ENCODE assay signal across 11 cellular contexts in the genomic region with DNA sequence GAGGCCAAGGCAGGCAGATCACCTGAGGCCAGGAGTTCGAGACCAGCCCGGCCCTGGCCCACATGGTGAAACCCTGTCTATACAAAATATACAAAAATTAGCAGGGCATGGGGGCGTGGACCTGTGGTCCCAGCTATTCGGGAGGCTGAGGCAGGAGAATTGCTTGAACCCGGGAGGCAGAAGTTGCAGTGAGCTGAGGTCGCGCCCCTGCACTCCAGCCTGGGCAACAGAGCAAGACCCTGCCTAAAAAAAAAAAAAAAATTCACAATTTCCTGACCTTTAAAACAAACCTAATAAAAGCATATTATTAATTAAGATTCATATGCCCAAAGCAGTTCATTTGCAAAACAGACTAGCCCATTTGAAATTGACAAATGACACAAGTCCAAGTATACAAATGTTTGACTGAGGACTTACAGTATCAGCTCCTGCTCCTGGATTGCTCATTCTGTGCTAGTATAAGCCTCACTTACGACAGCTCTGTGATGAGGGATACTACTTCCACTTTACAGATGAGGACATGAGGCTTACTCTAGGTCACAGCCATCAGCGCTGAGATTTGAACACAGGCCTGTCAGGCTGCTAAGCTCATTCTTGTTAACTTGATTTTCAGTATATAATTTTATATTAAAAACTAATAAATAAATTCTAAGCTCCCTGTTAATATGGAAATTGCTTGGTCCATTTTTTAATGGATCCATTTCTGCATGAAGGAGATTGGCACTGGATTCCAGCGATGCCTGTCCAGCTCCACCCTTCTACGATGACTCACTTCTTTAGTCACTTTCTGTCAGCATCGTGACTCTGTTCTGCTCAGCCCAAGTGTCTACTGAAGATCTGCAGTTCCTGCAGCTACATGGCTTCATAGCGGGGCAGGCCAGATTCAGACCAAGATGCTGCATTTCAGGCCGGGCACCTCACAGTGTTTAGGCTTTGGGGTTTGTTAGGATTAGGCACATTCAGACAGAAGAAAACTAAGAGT.
DNase-seq lines count a peak whose midpoint lies in the region; ATAC-seq and TF ChIP-seq lines count a peak whose summit lies in the region.
"Had no signal": no experiment of that assay in that cellular context is flagged by ENCODE, and none has a peak within 500 bp of the region (broad histone marks: within the 10 kb centered on the region; RNA-seq: fewer than 3 reads in every experiment).

No MANE protein-coding gene starts in this region.

- no peak overlapping the region for H3K4me3 Mint-ChIP-seq in activated T-helper 2 cell treated with anti-CD3 and anti-CD28 coated beads, Interferon-gamma antibody, Interleukin-2, Interleukin-4, amounts not matched to agents 10 μg/mL and 5 μg/mL and 100 μg/mL, durations not matched to agents 14 hours and 24 hours and 36 hours (ENCODE audit: low read depth)

- no peak for TF ChIP-seq POLR2A in transverse colon (IDR thresholded peaks at IDR 0.05)

- no peaks in the 10 kb centered on the region for H3K27me3 ChIP-seq in left lung
- no peaks in the 10 kb centered on the region for H3K27me3 ChIP-seq in transverse colon
- H3K27me3 ChIP-seq: vagina had no signal

- H3K4me1 ChIP-seq in left lung (no peaks in the 10 kb centered on the region), transverse colon (no peaks in the 10 kb centered on the region)
- H3K4me1 ChIP-seq: vagina had no signal

- H3K36me3 Mint-ChIP-seq in activated T-helper 2 cell treated with anti-CD3 and anti-CD28 coated beads, Interferon-gamma antibody, Interleukin-2, Interleukin-4, amounts not matched to agents 10 μg/mL and 5 μg/mL and 100 μg/mL, durations not matched to agents 14 hours and 24 hours and 36 hours (ENCODE audit: low read depth) = peaks cover 48% of the 10 kb centered on the region

- WGBS in transverse colon (ENCODE audit: low coverage in 1 of 2), 2 donors = 85 to 90% methylated on average over 5 to 14 of the region's 14 CpGs

- ATAC-seq in left lung = peak; percentile 44

- intact Hi-C loops in left lung (cut with DNase I) = no loop called here
- intact Hi-C loops in activated T-helper 2 cell treated with anti-CD3 and anti-CD28 coated beads, Interferon-gamma antibody, Interleukin-2, Interleukin-4, amounts not matched to agents 10 μg/mL and 5 μg/mL and 100 μg/mL, durations not matched to agents 14 hours and 24 hours and 36 hours (cut with micrococcal nuclease) = no loop called here
- intact Hi-C loops in transverse colon (cut with DNase I; ENCODE audit: low total_unique reads) = no loop called here

- H3K36me3 ChIP-seq in left lung = peaks cover 0 to 55% of the 10 kb centered on the region in 2 donors
- peaks cover 0 to 29% (median 7%) of the 10 kb centered on the region in 4 donors for H3K36me3 ChIP-seq in transverse colon

- H3K27ac ChIP-seq in left lung = no peak overlapping the region
- H3K27ac ChIP-seq in transverse colon = no peak overlapping the region
- H3K27ac ChIP-seq: vagina had no signal

- DNase-seq in Caki2 (ENCODE audit: low read depth) (peak; percentile 54), M059J (ENCODE audit: low read depth) (peak; percentile 77), dedifferentiated amniotic fluid mesenchymal stem cell (ENCODE audit: extremely low spot score) (peak; percentile 59), left lung (no peak), transverse colon (no peak), SKM-1 (lab: John Stamatoyannopoulos, UW; ENCODE audit: unreplicated experiment) (no peak), islet precursor cell (no peak)
- DNase-seq in activated T-helper 2 cell treated with anti-CD3 and anti-CD28 coated beads, Interferon-gamma antibody, Interleukin-2, Interleukin-4, amounts not matched to agents 10 μg/mL and 5 μg/mL and 100 μg/mL, durations not matched to agents 14 hours and 24 hours and 36 hours (ENCODE audit: low spot score) = no peak
- DNase-seq: DMS 273 treated with DMSO at 0.1 percent for 48 hours, NCI-H510A treated with DMSO at 0.1 percent for 48 hours had no signal

- no peak for TF ChIP-seq EP300 in transverse colon (IDR thresholded peaks at IDR 0.05; ENCODE audit: low read depth)

- no peaks in the 10 kb centered on the region for H3K27me3 Mint-ChIP-seq in activated T-helper 2 cell treated with anti-CD3 and anti-CD28 coated beads, Interferon-gamma antibody, Interleukin-2, Interleukin-4, amounts not matched to agents 10 μg/mL and 5 μg/mL and 100 μg/mL, durations not matched to agents 14 hours and 24 hours and 36 hours (ENCODE audit: low read depth)

- H3K9me3 ChIP-seq in left lung = no peaks in the 10 kb centered on the region
- H3K9me3 ChIP-seq in transverse colon = no peaks in the 10 kb centered on the region
- H3K9me3 ChIP-seq: vagina had no signal

- no peaks in the 10 kb centered on the region for H3K9me3 Mint-ChIP-seq in activated T-helper 2 cell treated with anti-CD3 and anti-CD28 coated beads, Interferon-gamma antibody, Interleukin-2, Interleukin-4, amounts not matched to agents 10 μg/mL and 5 μg/mL and 100 μg/mL, durations not matched to agents 14 hours and 24 hours and 36 hours

- in situ Hi-C loops in Caki2 (cut with HindIII; ENCODE audit: low pct_unique_long_range_greater_than_20kb, low sequenced_read_pairs) (no loop called here), transverse colon (cut with MboI; ENCODE audit: low pct_ligation_motif_present in 1 of 4, low pct_unique_long_range_greater_than_20kb in 1 of 4, low sequenced_read_pairs in 3 of 4) (no loop called here)

- H3K4me3 ChIP-seq in left lung (no peak overlapping the region), transverse colon (no peak overlapping the region)
- H3K4me3 ChIP-seq: vagina had no signal

- H3K4me1 Mint-ChIP-seq in activated T-helper 2 cell treated with anti-CD3 and anti-CD28 coated beads, Interferon-gamma antibody, Interleukin-2, Interleukin-4, amounts not matched to agents 10 μg/mL and 5 μg/mL and 100 μg/mL, durations not matched to agents 14 hours and 24 hours and 36 hours (ENCODE audit: low read depth) = no peaks in the 10 kb centered on the region

- no peak for TF ChIP-seq CTCF in left lung (IDR thresholded peaks at IDR 0.05)
- TF ChIP-seq CTCF in transverse colon (IDR thresholded peaks at IDR 0.05) = no peak

- no peak overlapping the region for H3K27ac Mint-ChIP-seq in activated T-helper 2 cell treated with anti-CD3 and anti-CD28 coated beads, Interferon-gamma antibody, Interleukin-2, Interleukin-4, amounts not matched to agents 10 μg/mL and 5 μg/mL and 100 μg/mL, durations not matched to agents 14 hours and 24 hours and 36 hours

Comparison
In these comparisons a context has a peak if more than half of its experiments do, and no peak if none do; other contexts are left out.
1. DNase-seq: peak in Caki2 (single experiment), M059J (single experiment) and dedifferentiated amniotic fluid mesenchymal stem cell (single experiment); none in left lung (0 of 2), activated T-helper 2 cell treated with anti-CD3 and anti-CD28 coated beads, Interferon-gamma antibody, Interleukin-2, Interleukin-4, amounts not matched to agents 10 μg/mL and 5 μg/mL and 100 μg/mL, durations not matched to agents 14 hours and 24 hours and 36 hours (single experiment), transverse colon (single experiment), SKM-1 (single experiment) and islet precursor cell (single experiment).